ENCODE assay signal across 17 cellular contexts in the genomic region with DNA sequence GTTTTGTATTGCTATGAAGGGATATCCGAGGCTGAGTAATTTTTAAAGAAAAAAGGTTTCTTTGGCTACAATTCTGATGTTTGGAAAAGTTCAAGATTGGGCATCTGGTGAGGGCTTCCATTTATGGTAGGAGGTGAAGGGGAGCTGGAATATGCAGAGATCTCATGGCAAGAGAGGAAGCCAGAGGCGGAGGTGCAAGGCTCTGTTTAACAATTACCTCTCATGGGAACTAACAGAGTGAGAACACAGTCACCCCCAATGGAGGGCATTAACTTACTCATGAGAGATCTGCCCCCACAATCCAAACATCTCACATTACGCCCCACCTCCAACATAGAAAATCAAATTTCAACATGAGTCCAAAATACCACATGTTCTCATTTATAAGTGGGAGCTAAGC.
A peak's percentile ranks its signal among the peaks of the same experiment; 100 is the strongest.
DNase-seq lines count a peak whose midpoint lies in the region; ATAC-seq, FAIRE-seq and TF ChIP-seq lines count a peak whose summit lies in the region.
"Had no signal": no experiment of that assay in that cellular context is flagged by ENCODE, and none has a peak within 500 bp of the region (broad histone marks: within the 10 kb centered on the region; RNA-seq: fewer than 3 reads in every experiment).

No MANE protein-coding gene starts in this region.

- H3K36me3 Mint-ChIP-seq in activated CD4-positive, alpha-beta T cell treated with anti-CD3 and anti-CD28 coated beads, Interleukin-2, amount 10 ng/mL, durations not matched to agents 24 days and 14 days (ENCODE audit: low read depth), result no peaks in the 10 kb centered on the region
- peaks cover 0 to 3% of the 10 kb centered on the region in 2 donors for H3K36me3 Mint-ChIP-seq in stimulated activated naive B cell treated with anti-CD40 and anti-IgM and Interleukin-4, amounts not matched to agents 10 μg/mL and 1 μg/mL and 100 μg/mL, for 72 hours

- H4K20me1 ChIP-seq in HepG2 (ENCODE audit: insufficient read depth, low read length), result no peaks in the 10 kb centered on the region
- H4K20me1 ChIP-seq: BLaER1 treated with 17β-estradiol and CSF1 and Interleukin-3, amounts not matched to agents 10 nM and 100 nM had no signal

- CTCF ChIA-PET in HepG2 (lab: Yijun Ruan, JAX; ENCODE audit: low intra/inter-chr PET ratio, low total read pairs), result no interaction called here

- H3K27ac Mint-ChIP-seq in activated CD4-positive, alpha-beta T cell treated with anti-CD3 and anti-CD28 coated beads, Interleukin-2, amount 10 ng/mL, durations not matched to agents 24 days and 14 days, result no peak overlapping the region
- H3K27ac Mint-ChIP-seq in stimulated activated naive B cell treated with anti-CD40 and anti-IgM and Interleukin-4, amounts not matched to agents 10 μg/mL and 1 μg/mL and 100 μg/mL, for 72 hours, result peak overlapping the region; percentile 44

- no peaks in the 10 kb centered on the region for H3K9me3 ChIP-seq in HepG2 (ENCODE audit: low read length)
- H3K9me3 ChIP-seq: BLaER1 treated with 17β-estradiol and CSF1 and Interleukin-3, amounts not matched to agents 10 nM and 100 nM; MG63 had no signal

- TF ChIP-seq POLR2A in HepG2 (IDR thresholded peaks at IDR 0.05; ENCODE audit: insufficient read depth in 1 of 2, low read depth in 2 of 2, low read length in 2 of 2), result no peak

- TF ChIP-seq RAD21 in HepG2 (CRISPR knock-in tag; IDR thresholded peaks at IDR 0.05), result no peak

- H3K36me3 ChIP-seq in HepG2 (replicated peaks in 1 of 2; ENCODE audit: control insufficient read depth in 1 of 2, insufficient read depth in 2 of 2, low read length in 2 of 2), result no peaks in the 10 kb centered on the region
- H3K36me3 ChIP-seq: BLaER1 treated with 17β-estradiol and CSF1 and Interleukin-3, amounts not matched to agents 10 nM and 100 nM; MG63 had no signal

- no peak for TF ChIP-seq CTCF in HepG2 (CRISPR knock-in tag; IDR thresholded peaks at IDR 0.05)

- no TSS peak for BruUV-seq in HepG2 (replicated peaks; lab: Mats Ljungman, UMichigan)

- TF ChIP-seq EP300 in HepG2 (IDR thresholded peaks at IDR 0.05; ENCODE audit: low read depth in 2 of 2, low read length in 2 of 2) (no peak), HepG2 (CRISPR knock-in tag; IDR thresholded peaks at IDR 0.05; ENCODE audit: borderline replicate concordance) (no peak)

- in situ Hi-C loops in HepG2 (cut with HindIII; ENCODE audit: extremely low pct_ligation_motif_present, low pct_unique_long_range_greater_than_20kb), result no loop called here

- H3K4me1 Mint-ChIP-seq in activated CD4-positive, alpha-beta T cell treated with anti-CD3 and anti-CD28 coated beads, Interleukin-2, amount 10 ng/mL, durations not matched to agents 24 days and 14 days, result no peaks in the 10 kb centered on the region
- H3K4me1 Mint-ChIP-seq in stimulated activated naive B cell treated with anti-CD40 and anti-IgM and Interleukin-4, amounts not matched to agents 10 μg/mL and 1 μg/mL and 100 μg/mL, for 72 hours, result peaks cover 7 to 13% of the 10 kb centered on the region in 2 donors

- DNase-seq in activated CD4-positive, alpha-beta T cell treated with anti-CD3 and anti-CD28 coated beads, Interleukin-2, amount 10 ng/mL, durations not matched to agents 24 days and 14 days, result peak; percentile 17
- no peak for DNase-seq in activated CD4-positive, alpha-beta T cell treated with anti-CD3 and anti-CD28 coated beads, Interleukin-2, amount 50 U/mL, for 4 hours
- DNase-seq in stimulated activated naive B cell treated with anti-CD40 and anti-IgM and Interleukin-4, amounts not matched to agents 10 μg/mL and 1 μg/mL and 100 μg/mL, for 72 hours, result no peak
- DNase-seq in Kasumi-1 (lab: John Stamatoyannopoulos, UW) (no peak), HepG2 (ENCODE audit: low spot score) (no peak), GF-D8 (lab: John Stamatoyannopoulos, UW) (no peak)
- DNase-seq: EL, MG63, NCI-H1105 treated with DMSO at 0.1 percent for 48 hours, NCI-H1930, NCI-H2227 treated with DMSO at 0.1 percent for 48 hours, NCI-H524 treated with DMSO at 0.1 percent for 48 hours had no signal

- peaks cover 5% of the 10 kb centered on the region for H3K27me3 Mint-ChIP-seq in activated CD4-positive, alpha-beta T cell treated with anti-CD3 and anti-CD28 coated beads, Interleukin-2, amount 10 ng/mL, durations not matched to agents 24 days and 14 days
- no peaks in the 10 kb centered on the region for H3K27me3 Mint-ChIP-seq in stimulated activated naive B cell treated with anti-CD40 and anti-IgM and Interleukin-4, amounts not matched to agents 10 μg/mL and 1 μg/mL and 100 μg/mL, for 72 hours

- no peak overlapping the region for H3K9ac ChIP-seq in HepG2 (ENCODE audit: insufficient read depth, low read depth, low read length)
- H3K9ac ChIP-seq: BLaER1 treated with 17β-estradiol and CSF1 and Interleukin-3, amounts not matched to agents 10 nM and 100 nM; KMS-11 had no signal

- no peak overlapping the region for H3K27ac ChIP-seq in HepG2 (ENCODE audit: extremely low read length, insufficient read depth, low read length)
- H3K27ac ChIP-seq: BLaER1 treated with 17β-estradiol and CSF1 and Interleukin-3, amounts not matched to agents 10 nM and 100 nM; KMS-11 had no signal

- FAIRE-seq in HepG2 (lab: Jason Lieb, UNC), result no peak
- FAIRE-seq: H1 had no signal

- intact Hi-C loops in activated CD4-positive, alpha-beta T cell treated with anti-CD3 and anti-CD28 coated beads, Interleukin-2, amount 10 ng/mL, durations not matched to agents 24 days and 14 days (cut with micrococcal nuclease), result no loop called here
- intact Hi-C loops in HepG2 (cut with micrococcal nuclease; ENCODE audit: unreplicated experiment), result no loop called here

- H3K4me2 ChIP-seq in HepG2 (ENCODE audit: low read depth, low read length), result no peak overlapping the region
- H3K4me2 ChIP-seq: BLaER1 treated with 17β-estradiol and CSF1 and Interleukin-3, amounts not matched to agents 10 nM and 100 nM; KMS-11 had no signal

- no peaks in the 10 kb centered on the region for H3K9me3 Mint-ChIP-seq in activated CD4-positive, alpha-beta T cell treated with anti-CD3 and anti-CD28 coated beads, Interleukin-2, amount 10 ng/mL, durations not matched to agents 24 days and 14 days
- no peaks in the 10 kb centered on the region for H3K9me3 Mint-ChIP-seq in stimulated activated naive B cell treated with anti-CD40 and anti-IgM and Interleukin-4, amounts not matched to agents 10 μg/mL and 1 μg/mL and 100 μg/mL, for 72 hours

- no peak overlapping the region for H2AFZ ChIP-seq in HepG2 (ENCODE audit: low read length)

- no peak overlapping the region for H3K4me3 ChIP-seq in HepG2 (replicated peaks in 1 of 3; ENCODE audit: insufficient read depth in 1 of 3, low read depth in 2 of 3, low read length in 3 of 3)
- H3K4me3 ChIP-seq: BLaER1 treated with 17β-estradiol and CSF1 and Interleukin-3, amounts not matched to agents 10 nM and 100 nM; MG63 had no signal

- no peak overlapping the region for H3K4me3 Mint-ChIP-seq in activated CD4-positive, alpha-beta T cell treated with anti-CD3 and anti-CD28 coated beads, Interleukin-2, amount 10 ng/mL, durations not matched to agents 24 days and 14 days
- H3K4me3 Mint-ChIP-seq in stimulated activated naive B cell treated with anti-CD40 and anti-IgM and Interleukin-4, amounts not matched to agents 10 μg/mL and 1 μg/mL and 100 μg/mL, for 72 hours, result no peak overlapping the region

- no peaks in the 10 kb centered on the region for H3K27me3 ChIP-seq in HepG2 (ENCODE audit: control insufficient read depth in 1 of 2, insufficient read depth in 2 of 2, low read length in 2 of 2)
- H3K27me3 ChIP-seq: BLaER1 treated with 17β-estradiol and CSF1 and Interleukin-3, amounts not matched to agents 10 nM and 100 nM; MG63 had no signal

- 93% methylated on average over 3 of the region's 3 CpGs for WGBS in HepG2 (ENCODE audit: low lambda C conversion rate)

- POLR2A ChIA-PET in HepG2 (lab: Yijun Ruan, JAX), result no interaction called here

- peaks cover 21% of the 10 kb centered on the region for H3K4me1 ChIP-seq in HepG2 (ENCODE audit: insufficient read depth, low read length)
- H3K4me1 ChIP-seq: BLaER1 treated with 17β-estradiol and CSF1 and Interleukin-3, amounts not matched to agents 10 nM and 100 nM had no signal

- no peaks in the 10 kb centered on the region for H3K79me2 ChIP-seq in HepG2 (ENCODE audit: insufficient read depth, low read length)

- ATAC-seq in GM21825 (IDR thresholded peaks at IDR 0.05; ENCODE audit: unreplicated experiment) (peak; percentile 30), HG03103 (IDR thresholded peaks at IDR 0.05; ENCODE audit: low read depth, unreplicated experiment) (peak; percentile 33), HepG2 (no peak)
- ATAC-seq in stimulated activated naive B cell treated with anti-CD40 and anti-IgM and Interleukin-4, amounts not matched to agents 10 μg/mL and 1 μg/mL and 100 μg/mL, for 72 hours (replicated peaks), result no peak

TF ChIP-seq in HepG2, 621 proteins besides CTCF, POLR2A, EP300 and RAD21 (continues in another document):
- TF ChIP-seq, protein P1, sequence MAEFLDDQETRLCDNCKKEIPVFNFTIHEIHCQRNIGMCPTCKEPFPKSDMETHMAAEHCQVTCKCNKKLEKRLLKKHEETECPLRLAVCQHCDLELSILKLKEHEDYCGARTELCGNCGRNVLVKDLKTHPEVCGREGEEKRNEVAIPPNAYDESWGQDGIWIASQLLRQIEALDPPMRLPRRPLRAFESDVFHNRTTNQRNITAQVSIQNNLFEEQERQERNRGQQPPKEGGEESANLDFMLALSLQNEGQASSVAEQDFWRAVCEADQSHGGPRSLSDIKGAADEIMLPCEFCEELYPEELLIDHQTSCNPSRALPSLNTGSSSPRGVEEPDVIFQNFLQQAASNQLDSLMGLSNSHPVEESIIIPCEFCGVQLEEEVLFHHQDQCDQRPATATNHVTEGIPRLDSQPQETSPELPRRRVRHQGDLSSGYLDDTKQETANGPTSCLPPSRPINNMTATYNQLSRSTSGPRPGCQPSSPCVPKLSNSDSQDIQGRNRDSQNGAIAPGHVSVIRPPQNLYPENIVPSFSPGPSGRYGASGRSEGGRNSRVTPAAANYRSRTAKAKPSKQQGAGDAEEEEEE (CRISPR knock-in tag; IDR thresholded peaks at IDR 0.05; ENCODE audit: borderline replicate concordance), result no peak
- TF ChIP-seq ZC3H4 (CRISPR knock-in tag; IDR thresholded peaks at IDR 0.05; ENCODE audit: borderline replicate concordance) (no peak), RFXAP (CRISPR knock-in tag; IDR thresholded peaks at IDR 0.05; ENCODE audit: borderline replicate concordance) (no peak), ZNF329 (CRISPR knock-in tag; IDR thresholded peaks at IDR 0.05; ENCODE audit: low read depth) (no peak), SOX13 (IDR thresholded peaks at IDR 0.05) (no peak), SOX13 (CRISPR knock-in tag; conservative IDR thresholded peaks at IDR 0.05 in 1 of 2, IDR thresholded peaks at IDR 0.05 in 1 of 2) (no peak), SRSF4 (IDR thresholded peaks at IDR 0.05; ENCODE audit: low read depth, low read length, poor library complexity, severe bottlenecking) (no peak), PAF1 (CRISPR knock-in tag; IDR thresholded peaks at IDR 0.05) (no peak)

Comparison
In these comparisons a context has a peak if more than half of its experiments do, and no peak if none do; other contexts are left out.
1. ATAC-seq: peak in GM21825 (single experiment) and HG03103 (single experiment); none in stimulated activated naive B cell treated with anti-CD40 and anti-IgM and Interleukin-4, amounts not matched to agents 10 μg/mL and 1 μg/mL and 100 μg/mL, for 72 hours (0 of 2) and HepG2 (single experiment).